Comparison of ENCODE assay signal across 8 cellular contexts in genomic region chr17:35374766-35375344, GRCh38. TPM values are rescaled to one million over a fixed set of nuclear protein-coding genes. Genes with fewer than 3 reads are reported as not detected.
DNase-seq lines count a peak whose midpoint lies in the region; ATAC-seq and TF ChIP-seq lines count a peak whose summit lies in the region.

No MANE protein-coding gene starts in this region.

- peak overlapping the region; percentile 71 for H3K4me2 ChIP-seq in Karpas-422 (ENCODE audit: low read depth, low read length, poor library complexity, severe bottlenecking)

- H3K79me2 ChIP-seq in Karpas-422 (ENCODE audit: low read length) = no peaks in the 10 kb centered on the region

- H3K9ac ChIP-seq in Karpas-422 (ENCODE audit: low read length) = no peak overlapping the region

- peaks cover 0 to 4% of the 10 kb centered on the region in 2 experiments for H3K9me3 ChIP-seq in CD4-positive, CD25-positive, alpha-beta regulatory T cell (ENCODE audit: control insufficient read depth in 2 of 2, low read length in 2 of 2)
- H3K9me3 ChIP-seq in Karpas-422 (ENCODE audit: low read length) (no peaks in the 10 kb centered on the region), neuron (ENCODE audit: low read length) (peaks cover 2% of the 10 kb centered on the region)

- TF ChIP-seq CTCF in coronary artery (IDR thresholded peaks at IDR 0.05) = no peak

- H3K4me1 ChIP-seq in CD4-positive, CD25-positive, alpha-beta regulatory T cell (ENCODE audit: control insufficient read depth, insufficient read depth, low read length, poor library complexity, severe bottlenecking) = peaks cover 9% of the 10 kb centered on the region
- H3K4me1 ChIP-seq in Karpas-422 (ENCODE audit: low read length) = peaks cover 13% of the 10 kb centered on the region
- peaks cover 5% of the 10 kb centered on the region for H3K4me1 ChIP-seq in neuron (ENCODE audit: insufficient read depth, low read length)

- H3K4me1 Mint-ChIP-seq in CD4-positive, CD25-positive, alpha-beta regulatory T cell = peaks cover 36 to 56% (median 40%) of the 10 kb centered on the region in 4 donors

- peak overlapping the region; percentile 99 for H3K27ac Mint-ChIP-seq in CD4-positive, CD25-positive, alpha-beta regulatory T cell

- H3K9me3 Mint-ChIP-seq in CD4-positive, CD25-positive, alpha-beta regulatory T cell = peaks cover 0 to 7% (median 4%) of the 10 kb centered on the region in 7 donors

- H3K27me3 ChIP-seq in CD4-positive, CD25-positive, alpha-beta regulatory T cell (ENCODE audit: control insufficient read depth, insufficient read depth, low read length) = no peaks in the 10 kb centered on the region
- 0 out of 2 replicates have a peak, but pooled peaks cover 3% of the 10 kb centered on the region for H3K27me3 ChIP-seq in Karpas-422 (ENCODE audit: low read length)
- H3K27me3 ChIP-seq in neuron (ENCODE audit: insufficient read depth, low read length) = peaks cover 46% of the 10 kb centered on the region

- no peak for ATAC-seq in CD4-positive, CD25-positive, alpha-beta regulatory T cell (ENCODE audit: low read depth in 2 of 2)
- ATAC-seq in GM18519 (IDR thresholded peaks at IDR 0.05; ENCODE audit: low FRiP score, unreplicated experiment) = no peak
- no peak for ATAC-seq in GM21447 (IDR thresholded peaks at IDR 0.05; ENCODE audit: unreplicated experiment)

- peak overlapping the region; percentile 96 to 99 (median 98) for H3K4me3 Mint-ChIP-seq in CD4-positive, CD25-positive, alpha-beta regulatory T cell

- H3K27ac ChIP-seq in CD4-positive, CD25-positive, alpha-beta regulatory T cell (ENCODE audit: insufficient read depth, low read length, poor library complexity, severe bottlenecking) = peak overlapping the region; percentile 92
- H3K27ac ChIP-seq in Karpas-422 (ENCODE audit: low read length) (no peak overlapping the region), coronary artery (peak overlapping the region; percentile 89 to 96), substantia nigra (ENCODE audit: low read depth, low read length, poor library complexity, severe bottlenecking) (no peak overlapping the region)

- H3K36me3 ChIP-seq in CD4-positive, CD25-positive, alpha-beta regulatory T cell (ENCODE audit: control insufficient read depth, insufficient read depth, low read length) = no peaks in the 10 kb centered on the region
- H3K36me3 ChIP-seq in Karpas-422 (ENCODE audit: insufficient read depth, low read length) (no peaks in the 10 kb centered on the region), neuron (ENCODE audit: insufficient read depth, low read length) (no peaks in the 10 kb centered on the region)

- no peak for DNase-seq in CD4-positive, CD25-positive, alpha-beta regulatory T cell
- DNase-seq in Karpas-422 = no peak
- no peak for DNase-seq in coronary artery (ENCODE audit: low spot score)
- no peak for DNase-seq in NCI-H345 treated with DMSO at 0.1 percent for 48 hours (lab: John Stamatoyannopoulos, UW; ENCODE audit: unreplicated experiment)
- DNase-seq in substantia nigra (lab: John Stamatoyannopoulos, UW) = no peak

- no peaks in the 10 kb centered on the region for H3K9me2 ChIP-seq in Karpas-422 (replicated peaks; ENCODE audit: insufficient read depth, low read length)

- H3K27me3 Mint-ChIP-seq in CD4-positive, CD25-positive, alpha-beta regulatory T cell = no peaks in the 10 kb centered on the region

- peak overlapping the region; percentile 43; the same call in 1 of the 2 replicates for H2AFZ ChIP-seq in Karpas-422 (ENCODE audit: low read length)
- peak overlapping the region; percentile 64 for H2AFZ ChIP-seq in neuron (ENCODE audit: low read depth, low read length)

- peaks cover 9% of the 10 kb centered on the region for H3K36me3 Mint-ChIP-seq in CD4-positive, CD25-positive, alpha-beta regulatory T cell

- peak overlapping the region; percentile 95 for H3K4me3 ChIP-seq in CD4-positive, CD25-positive, alpha-beta regulatory T cell (ENCODE audit: low read depth, low read length)
- H3K4me3 ChIP-seq in Karpas-422 (ENCODE audit: low read length) (0 out of 2 replicates have a peak overlapping the region, but pooled peaks have one; percentile 48), coronary artery (peak overlapping the region; percentile 84), neuron (ENCODE audit: low read length) (no peak overlapping the region)

- no peaks in the 10 kb centered on the region for H4K20me1 ChIP-seq in Karpas-422 (ENCODE audit: insufficient read depth, low read depth, low read length)

RNA-seq across cellular contexts. Expression of gene SLFN11, which starts 1.4 kb away (rescaled TPM):
- 61.9 TPM for total RNA-seq in CD4-positive, CD25-positive, alpha-beta regulatory T cell
- polyA plus RNA-seq in CD4-positive, CD25-positive, alpha-beta regulatory T cell = 10 to 100 TPM; 10.1 to 18.0 (median 11.2) TPM
- total RNA-seq in Karpas-422 (2014; rRNA removed; shearing (Covaris generic); ENCODE audit: low replicate concordance) = not detected in 2 replicates

RNA-seq across cellular contexts. Expression of gene SLFN12, which starts 57.4 kb away (rescaled TPM):
- total RNA-seq in CD4-positive, CD25-positive, alpha-beta regulatory T cell = 7.0 TPM
- 1 to 10 TPM; 2.6 to 3.6 (median 2.9) TPM for polyA plus RNA-seq in CD4-positive, CD25-positive, alpha-beta regulatory T cell
- total RNA-seq in Karpas-422 (2014; rRNA removed; shearing (Covaris generic); ENCODE audit: low replicate concordance) = not detected in 2 replicates

Comparison
In these comparisons a context has a peak if more than half of its experiments do, and no peak if none do; other contexts are left out.
1. H3K27ac ChIP-seq: peak in CD4-positive, CD25-positive, alpha-beta regulatory T cell (single experiment) and coronary artery (2 of 2); none in Karpas-422 (single experiment) and substantia nigra (single experiment).
2. RNA of gene SLFN11, which starts 1.4 kb away (total RNA-seq): 61.9 TPM in CD4-positive, CD25-positive, alpha-beta regulatory T cell (single experiment); not detected in Karpas-422; every median in the first group is over 10 times any median in the second.